ENCODE assay signal across 22 cellular contexts in the genomic region with DNA sequence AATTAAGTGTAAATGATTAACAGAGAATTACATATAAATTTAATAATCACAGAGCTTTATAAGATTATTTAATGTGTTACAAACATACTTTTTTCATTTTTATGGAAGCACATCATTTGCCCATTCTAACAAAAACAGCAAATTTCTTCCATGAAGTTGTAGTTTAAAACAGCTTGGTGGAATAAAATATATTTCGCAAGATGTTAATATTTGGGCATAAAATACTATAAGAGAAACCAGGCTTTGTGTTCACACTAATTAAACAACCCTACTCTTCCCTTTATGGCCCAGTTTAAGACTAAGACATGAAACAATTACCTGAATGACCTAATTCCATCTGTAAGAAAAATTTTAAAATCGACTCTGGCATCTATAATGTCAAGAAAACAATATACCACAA.
DNase-seq lines count a peak whose midpoint lies in the region; FAIRE-seq and TF ChIP-seq lines count a peak whose summit lies in the region.
"Had no signal": no experiment of that assay in that cellular context is flagged by ENCODE, and none has a peak within 500 bp of the region (broad histone marks: within the 10 kb centered on the region; RNA-seq: fewer than 3 reads in every experiment).

No MANE protein-coding gene starts in this region.

- H3K27ac ChIP-seq in GM23248: peak overlapping the region; percentile 63; the same call in 1 of the 2 replicates
- peak overlapping the region; percentile 6 for H3K27ac ChIP-seq in osteoblast (ENCODE audit: low read depth, low read length)
- H3K27ac ChIP-seq in CD8-positive, alpha-beta memory T cell (ENCODE audit: low read depth, low read length): no peak overlapping the region
- H3K27ac ChIP-seq: A549; BLaER1 treated with 17β-estradiol and CSF1 and Interleukin-3, amounts not matched to agents 10 nM and 100 nM; C4-2B had no signal

- no peaks in the 10 kb centered on the region for H3K79me2 ChIP-seq in GM23248 (ENCODE audit: insufficient read depth)
- H3K79me2 ChIP-seq in osteoblast (ENCODE audit: insufficient read depth, low read length): no peaks in the 10 kb centered on the region

- H3K27me3 ChIP-seq in GM23248 (replicated peaks; ENCODE audit: insufficient read depth): no peaks in the 10 kb centered on the region
- no peaks in the 10 kb centered on the region for H3K27me3 ChIP-seq in adipocyte (replicated peaks; ENCODE audit: control insufficient read depth, insufficient read depth, low read length)
- no peaks in the 10 kb centered on the region for H3K27me3 ChIP-seq in osteoblast (ENCODE audit: insufficient read depth, low read length)
- no peaks in the 10 kb centered on the region for H3K27me3 ChIP-seq in CD8-positive, alpha-beta memory T cell (ENCODE audit: insufficient read depth, low read length, poor library complexity, severe bottlenecking)
- H3K27me3 ChIP-seq: BLaER1 treated with 17β-estradiol and CSF1 and Interleukin-3, amounts not matched to agents 10 nM and 100 nM had no signal

- H3K4me3 Mint-ChIP-seq in T-helper 2 cell treated with Interferon-gamma antibody and Interleukin-4, amounts not matched to agents 5 μg/mL and 100 μg/mL, for 36 hours: no peak overlapping the region
- H3K4me3 Mint-ChIP-seq in CD8-positive, alpha-beta memory T cell: no peak overlapping the region
- H3K4me3 Mint-ChIP-seq: B cell; CD4-positive, alpha-beta T cell; CD8-positive, alpha-beta T cell had no signal

- no peaks in the 10 kb centered on the region for H3K9me3 Mint-ChIP-seq in T-helper 2 cell treated with Interferon-gamma antibody and Interleukin-4, amounts not matched to agents 5 μg/mL and 100 μg/mL, for 36 hours
- H3K9me3 Mint-ChIP-seq in CD8-positive, alpha-beta memory T cell: no peaks in the 10 kb centered on the region
- H3K9me3 Mint-ChIP-seq: CD4-positive, alpha-beta T cell; CD8-positive, alpha-beta T cell had no signal

- POLR2A ChIA-PET in CD8-positive, alpha-beta memory T cell (lab: Charles Lee): no interaction called here

- H3K9me3 ChIP-seq in GM23248 (ENCODE audit: low read depth) (no peaks in the 10 kb centered on the region), adipocyte (ENCODE audit: control insufficient read depth, low read length) (no peaks in the 10 kb centered on the region), osteoblast (ENCODE audit: low read depth, low read length) (no peaks in the 10 kb centered on the region)
- no peaks in the 10 kb centered on the region for H3K9me3 ChIP-seq in CD8-positive, alpha-beta memory T cell (ENCODE audit: low read length)
- H3K9me3 ChIP-seq: A549; BLaER1 treated with 17β-estradiol and CSF1 and Interleukin-3, amounts not matched to agents 10 nM and 100 nM had no signal

- CTCF ChIA-PET in CD8-positive, alpha-beta memory T cell (lab: Charles Lee): no interaction called here

- H3K4me2 ChIP-seq in GM23248 (ENCODE audit: unreplicated experiment): no peak overlapping the region
- H3K4me2 ChIP-seq in osteoblast (ENCODE audit: insufficient read depth, low read length): no peak overlapping the region
- H3K4me2 ChIP-seq: A549; BLaER1 treated with 17β-estradiol and CSF1 and Interleukin-3, amounts not matched to agents 10 nM and 100 nM had no signal

- H3F3A ChIP-seq in GM23248 (ENCODE audit: insufficient read depth): peaks cover 48% of the 10 kb centered on the region

- H3K27ac Mint-ChIP-seq in T-helper 2 cell treated with Interferon-gamma antibody and Interleukin-4, amounts not matched to agents 5 μg/mL and 100 μg/mL, for 36 hours: no peak overlapping the region
- H3K27ac Mint-ChIP-seq in CD8-positive, alpha-beta memory T cell: no peak overlapping the region
- H3K27ac Mint-ChIP-seq: B cell; CD4-positive, alpha-beta T cell; CD8-positive, alpha-beta T cell had no signal

- WGBS in GM23248 (ENCODE audit: low coverage in 1 of 2, low lambda C conversion rate in 2 of 2, missing lambda C conversion rate in 2 of 2), 2 experiments: 56 to 62% methylated on average over 2 of the region's 2 CpGs

- no peak for TF ChIP-seq CTCF in osteoblast (IDR thresholded peaks at IDR 0.05; ENCODE audit: extremely low read depth, low read depth, low read length)

- no peaks in the 10 kb centered on the region for H3K9me2 ChIP-seq in GM23248 (ENCODE audit: insufficient read depth)

- peak; percentile 14 for FAIRE-seq in colon (lab: Jason Lieb, UNC)
- FAIRE-seq: A549, G401.6, GM12891, GM19239 had no signal

- H4K20me1 ChIP-seq in GM23248 (ENCODE audit: insufficient read depth) (no peaks in the 10 kb centered on the region), osteoblast (ENCODE audit: insufficient read depth, low read length) (no peaks in the 10 kb centered on the region)
- H4K20me1 ChIP-seq: BLaER1 treated with 17β-estradiol and CSF1 and Interleukin-3, amounts not matched to agents 10 nM and 100 nM had no signal

- H3K27me3 Mint-ChIP-seq in T-helper 2 cell treated with Interferon-gamma antibody and Interleukin-4, amounts not matched to agents 5 μg/mL and 100 μg/mL, for 36 hours (ENCODE audit: low read depth): no peaks in the 10 kb centered on the region
- H3K27me3 Mint-ChIP-seq in CD8-positive, alpha-beta memory T cell: no peaks in the 10 kb centered on the region
- H3K27me3 Mint-ChIP-seq: B cell; CD4-positive, alpha-beta T cell had no signal

- no peak overlapping the region for H3K4me3 ChIP-seq in GM23248
- H3K4me3 ChIP-seq in adipocyte (ENCODE audit: low read length): no peak overlapping the region
- no peak overlapping the region for H3K4me3 ChIP-seq in osteoblast (ENCODE audit: insufficient read depth, low read length)
- no peak overlapping the region for H3K4me3 ChIP-seq in CD8-positive, alpha-beta memory T cell (ENCODE audit: low read length)
- H3K4me3 ChIP-seq: A549; BLaER1 treated with 17β-estradiol and CSF1 and Interleukin-3, amounts not matched to agents 10 nM and 100 nM had no signal

- H3K4me1 Mint-ChIP-seq in T-helper 2 cell treated with Interferon-gamma antibody and Interleukin-4, amounts not matched to agents 5 μg/mL and 100 μg/mL, for 36 hours (ENCODE audit: low read depth): peaks cover 3% of the 10 kb centered on the region
- no peaks in the 10 kb centered on the region for H3K4me1 Mint-ChIP-seq in CD8-positive, alpha-beta memory T cell
- H3K4me1 Mint-ChIP-seq: B cell had no signal

- in situ Hi-C loops in GM23248 (cut with MboI): no loop called here

- H3K9ac ChIP-seq in GM23248: no peak overlapping the region
- H3K9ac ChIP-seq in adipocyte (ENCODE audit: low read length): no peak overlapping the region
- H3K9ac ChIP-seq: BLaER1 treated with 17β-estradiol and CSF1 and Interleukin-3, amounts not matched to agents 10 nM and 100 nM had no signal

- H3K4me1 ChIP-seq in GM23248 (ENCODE audit: insufficient read depth): peaks cover 41% of the 10 kb centered on the region
- H3K4me1 ChIP-seq in adipocyte (ENCODE audit: control insufficient read depth, insufficient read depth, low read length): peaks cover 23% of the 10 kb centered on the region
- peaks cover 14% of the 10 kb centered on the region for H3K4me1 ChIP-seq in osteoblast (ENCODE audit: insufficient read depth, low read length)
- no peaks in the 10 kb centered on the region for H3K4me1 ChIP-seq in CD8-positive, alpha-beta memory T cell (ENCODE audit: insufficient read depth, low read length)
- H3K4me1 ChIP-seq: A549 had no signal

- H3K36me3 ChIP-seq in GM23248 (ENCODE audit: low read depth): peaks cover 36% of the 10 kb centered on the region
- H3K36me3 ChIP-seq in adipocyte (ENCODE audit: control insufficient read depth, insufficient read depth, low read length, severe bottlenecking): peaks cover 47% of the 10 kb centered on the region
- peaks cover 8% of the 10 kb centered on the region for H3K36me3 ChIP-seq in osteoblast (ENCODE audit: insufficient read depth, low read length)
- peaks cover 5% of the 10 kb centered on the region for H3K36me3 ChIP-seq in CD8-positive, alpha-beta memory T cell (ENCODE audit: insufficient read depth, low read length)

- H2AFZ ChIP-seq in GM23248 (no peak overlapping the region), osteoblast (ENCODE audit: low read length) (no peak overlapping the region)

- H3K36me3 Mint-ChIP-seq in T-helper 2 cell treated with Interferon-gamma antibody and Interleukin-4, amounts not matched to agents 5 μg/mL and 100 μg/mL, for 36 hours (ENCODE audit: low read depth): peaks cover 30% of the 10 kb centered on the region
- peaks cover 8 to 57% (median 30%) of the 10 kb centered on the region in 3 donors for H3K36me3 Mint-ChIP-seq in CD8-positive, alpha-beta memory T cell

- DNase-seq in GM23248 (no peak), adipocyte (ENCODE audit: low read depth) (peak; percentile 18), osteoblast (ENCODE audit: insufficient read length, low spot score, missing footprints) (no peak), DMS153 (lab: John Stamatoyannopoulos, UW) (no peak), NCI-H748 (lab: John Stamatoyannopoulos, UW; ENCODE audit: unreplicated experiment) (no peak)
- no peak for DNase-seq in T-helper 2 cell treated with Interferon-gamma antibody and Interleukin-4, amounts not matched to agents 5 μg/mL and 100 μg/mL, for 36 hours (ENCODE audit: low spot score)
- no peak for DNase-seq in CD8-positive, alpha-beta memory T cell
- DNase-seq: AML-193; CD4-positive, alpha-beta T cell; CD8-positive, alpha-beta T cell; COR-L47; DMS 273 treated with DMSO at 0.1 percent for 48 hours; DMS79 treated with DMSO at 0.1 percent for 48 hours; GF-D8 had no signal
